1 cellular context compared by ENCODE assay signal in genomic region chr1:29230553-29231378, GRCh38.
TF ChIP-seq lines count a peak whose summit lies in the region.

TSS of gene MECR (minus strand) at chr1:29230934. CDS start at chr1:29230906, 28 bp downstream.

TF ChIP-seq in HepG2, 621 proteins besides CTCF, POLR2A, EP300 and RAD21 (continued from another document and continues in another):
- TF ChIP-seq ZHX2 (IDR thresholded peaks at IDR 0.05; ENCODE audit: low read depth) (peak; percentile 77), ZHX2 (CRISPR knock-in tag; IDR thresholded peaks at IDR 0.05; ENCODE audit: borderline replicate concordance) (no peak), MATR3 (CRISPR knock-in tag; IDR thresholded peaks at IDR 0.05) (no peak), ZNF672 (CRISPR knock-in tag; IDR thresholded peaks at IDR 0.05) (no peak), NFE2 (CRISPR knock-in tag; IDR thresholded peaks at IDR 0.05) (no peak), ZNF782 (CRISPR knock-in tag; IDR thresholded peaks at IDR 0.05; ENCODE audit: borderline replicate concordance) (no peak), CENPX (CRISPR knock-in tag; IDR thresholded peaks at IDR 0.05) (no peak), ZBTB34 (CRISPR knock-in tag; IDR thresholded peaks at IDR 0.05) (no peak), CERS6 (CRISPR knock-in tag; IDR thresholded peaks at IDR 0.05) (no peak), MYC (CRISPR knock-in tag; IDR thresholded peaks at IDR 0.05; ENCODE audit: borderline replicate concordance) (peak; percentile 94), ARNT2 (CRISPR knock-in tag; IDR thresholded peaks at IDR 0.05; ENCODE audit: low read depth) (peak; percentile 87), ZBTB2 (CRISPR knock-in tag; IDR thresholded peaks at IDR 0.05; ENCODE audit: low read depth) (no peak), CAMTA2 (CRISPR knock-in tag; IDR thresholded peaks at IDR 0.05; ENCODE audit: borderline replicate concordance) (no peak), ZBTB14 (CRISPR knock-in tag; IDR thresholded peaks at IDR 0.05) (no peak; the same call in 1 of the 2 replicates), TARDBP (CRISPR knock-in tag; IDR thresholded peaks at IDR 0.05) (peak; percentile 75), PRMT3 (CRISPR knock-in tag; IDR thresholded peaks at IDR 0.05; ENCODE audit: borderline replicate concordance, low read depth) (no peak), ZNF883 (CRISPR knock-in tag; IDR thresholded peaks at IDR 0.05; ENCODE audit: not compliant biosample characterization) (peak; percentile 75), YEATS2 (CRISPR knock-in tag; IDR thresholded peaks at IDR 0.05; ENCODE audit: borderline replicate concordance) (peak; percentile 84; the same call in 1 of the 2 replicates), ZNF337 (CRISPR knock-in tag; IDR thresholded peaks at IDR 0.05; ENCODE audit: borderline replicate concordance, low read depth) (no peak), ZNF260 (CRISPR knock-in tag; IDR thresholded peaks at IDR 0.05; ENCODE audit: borderline replicate concordance, low read depth) (no peak), HNRNPK (IDR thresholded peaks at IDR 0.05; ENCODE audit: low read depth, low read length, poor library complexity, severe bottlenecking) (no peak), TCF12 (IDR thresholded peaks at IDR 0.05) (no peak), TCF12 (CRISPR knock-in tag; IDR thresholded peaks at IDR 0.05) (no peak), HMG20A (CRISPR knock-in tag; IDR thresholded peaks at IDR 0.05; ENCODE audit: borderline replicate concordance) (no peak), HOMEZ (CRISPR knock-in tag; IDR thresholded peaks at IDR 0.05; ENCODE audit: low read depth) (no peak), TSC22D2 (CRISPR knock-in tag; IDR thresholded peaks at IDR 0.05; ENCODE audit: borderline replicate concordance) (no peak), GATAD2A (CRISPR knock-in tag; IDR thresholded peaks at IDR 0.05) (peak; percentile 63; the same call in 1 of the 2 replicates), HNRNPUL1 (IDR thresholded peaks at IDR 0.05; ENCODE audit: low read depth, low read length) (no peak), ZNF639 (CRISPR knock-in tag; conservative IDR thresholded peaks at IDR 0.05) (0 out of 2 replicates have a peak, but pooled peaks have one; percentile 30), KIAA2018 (CRISPR knock-in tag; IDR thresholded peaks at IDR 0.05; ENCODE audit: borderline replicate concordance) (no peak), TFDP2 (CRISPR knock-in tag; IDR thresholded peaks at IDR 0.05) (peak; percentile 79), KDM4B (CRISPR knock-in tag; IDR thresholded peaks at IDR 0.05) (no peak; the same call in 1 of the 2 replicates), KAT8 (CRISPR knock-in tag; IDR thresholded peaks at IDR 0.05) (peak; percentile 96), ZNF563 (CRISPR knock-in tag; IDR thresholded peaks at IDR 0.05) (peak; percentile 52; the same call in 1 of the 2 replicates)
